Comparison of ENCODE assay signal across 28 cellular contexts in genomic region chr11:98183034-98183433, GRCh38.
"Had no signal": no experiment of that assay in that cellular context is flagged by ENCODE, and none has a peak within 500 bp of the region (broad histone marks: within the 10 kb centered on the region; RNA-seq: fewer than 3 reads in every experiment).

No MANE protein-coding gene starts in this region.

- ATAC-seq: activated T-cell treated with anti-CD3 and anti-CD28 coated beads, Interleukin-2, amount 50 U/mL, for 4 hours; esophagus mucosa; gastrocnemius medialis; left lung; naive thymus-derived CD4-positive, alpha-beta T cell; psoas muscle had no signal

- H3K27ac ChIP-seq: gastrocnemius medialis, left lung, psoas muscle, right atrium auricular region, tibial nerve had no signal

- H3K4me1 ChIP-seq: gastrocnemius medialis, left lung, psoas muscle, right atrium auricular region, tibial nerve had no signal

- H3K4me1 Mint-ChIP-seq: activated naive CD8-positive, alpha-beta T cell treated with anti-CD3 and anti-CD28 coated beads for 36 hours; naive thymus-derived CD4-positive, alpha-beta T cell; neural crest cell had no signal

- H3K27me3 ChIP-seq: gastrocnemius medialis, left lung, right atrium auricular region, tibial nerve had no signal

- H3K9me3 ChIP-seq: gastrocnemius medialis, psoas muscle had no signal

- H3K27ac Mint-ChIP-seq: activated naive CD8-positive, alpha-beta T cell treated with anti-CD3 and anti-CD28 coated beads for 36 hours; activated T-helper 2 cell treated with anti-CD3 and anti-CD28 coated beads, Interferon-gamma antibody, Interleukin-2, Interleukin-4, amounts not matched to agents 10 μg/mL and 5 μg/mL and 100 μg/mL, durations not matched to agents 14 hours and 24 hours and 36 hours; naive thymus-derived CD4-positive, alpha-beta T cell; stimulated activated naive CD8-positive, alpha-beta T cell treated with anti-CD3 and anti-CD28 coated beads, Interleukin-15, Interleukin-2, amounts not matched to agents 100 ng/mL and 50 ng/mL, for 24 hours had no signal

- H3K4me3 Mint-ChIP-seq: activated naive CD8-positive, alpha-beta T cell treated with anti-CD3 and anti-CD28 coated beads for 36 hours; activated T-cell treated with anti-CD3 and anti-CD28 coated beads, Interleukin-2, amount 50 U/mL, for 4 hours; naive thymus-derived CD4-positive, alpha-beta T cell; neural crest cell; stimulated activated naive CD8-positive, alpha-beta T cell treated with anti-CD3 and anti-CD28 coated beads, Interleukin-15, Interleukin-2, amounts not matched to agents 100 ng/mL and 50 ng/mL, for 24 hours had no signal

- H3K36me3 ChIP-seq: gastrocnemius medialis, left lung, right atrium auricular region, tibial nerve had no signal

- H3K36me3 Mint-ChIP-seq: activated naive CD8-positive, alpha-beta T cell treated with anti-CD3 and anti-CD28 coated beads for 36 hours; naive thymus-derived CD4-positive, alpha-beta T cell had no signal

- H3K27me3 Mint-ChIP-seq: activated naive CD8-positive, alpha-beta T cell treated with anti-CD3 and anti-CD28 coated beads for 36 hours; naive thymus-derived CD4-positive, alpha-beta T cell; stimulated activated naive CD8-positive, alpha-beta T cell treated with anti-CD3 and anti-CD28 coated beads, Interleukin-15, Interleukin-2, amounts not matched to agents 100 ng/mL and 50 ng/mL, for 24 hours had no signal

- FAIRE-seq: astrocyte, endothelial cell of umbilical vein, urothelium cell line had no signal

- H3K4me3 ChIP-seq: gastrocnemius medialis, left lung, lung, psoas muscle, right atrium auricular region, tibial nerve had no signal

- DNase-seq: activated CD4-positive, alpha-beta T cell treated with anti-CD3 and anti-CD28 coated beads for 4 hours; activated CD4-positive, alpha-beta T cell treated with anti-CD3 and anti-CD28 coated beads, Interleukin-2, amount 50 U/mL, for 48 hours; activated CD4-positive, CD25-positive, alpha-beta regulatory T cell; activated CD8-positive, alpha-beta memory T cell treated with anti-CD3 and anti-CD28 coated beads, Interleukin-2, amount 50 U/mL, for 48 hours; activated naive CD4-positive, alpha-beta T cell; activated naive CD8-positive, alpha-beta T cell treated with anti-CD3 and anti-CD28 coated beads for 36 hours; activated T-cell treated with anti-CD3 and anti-CD28 coated beads, Interleukin-2, amount 50 U/mL, for 4 hours; central memory CD4-positive, alpha-beta T cell; dermis blood vessel endothelial cell; effector CD8-positive, alpha-beta T cell; gastrocnemius medialis; hippocampal formation; kidney glomerular epithelial cell; left lung; naive thymus-derived CD4-positive, alpha-beta T cell; psoas muscle; stimulated activated CD4-positive, alpha-beta T cell treated with anti-CD3 and anti-CD28 coated beads, Interleukin-4, amount 100 ng/mL, for 4 hours; T-helper 9 cell had no signal
